ENCODE assay signal across 13 cellular contexts in the genomic region with DNA sequence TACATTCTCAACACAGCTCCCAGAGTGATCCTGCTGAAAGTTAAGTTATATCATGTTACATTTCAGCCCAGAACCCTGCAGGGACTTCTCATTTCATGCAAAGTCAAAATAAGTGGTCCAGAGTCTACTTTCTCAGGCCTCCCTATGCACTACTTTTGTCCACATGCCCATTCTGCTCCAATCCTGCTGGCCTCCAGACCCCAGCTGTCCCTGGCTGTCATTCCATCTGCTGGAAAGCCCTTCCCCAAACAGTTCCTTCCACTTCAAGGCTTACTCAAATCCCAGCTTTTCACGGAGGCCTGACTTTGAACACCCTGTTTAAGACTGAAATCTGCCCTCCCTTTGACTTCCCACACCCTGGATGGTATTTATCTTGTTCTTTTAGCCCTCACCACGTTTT.
DNase-seq lines count a peak whose midpoint lies in the region; ATAC-seq, FAIRE-seq and TF ChIP-seq lines count a peak whose summit lies in the region.
"Had no signal": no experiment of that assay in that cellular context is flagged by ENCODE, and none has a peak within 500 bp of the region (broad histone marks: within the 10 kb centered on the region; RNA-seq: fewer than 3 reads in every experiment).

No MANE protein-coding gene starts in this region.

- H3K4me1 ChIP-seq in ascending aorta (peaks cover 0 to 16% of the 10 kb centered on the region in 2 donors), stomach (peaks cover 41 to 91% (median 57%) of the 10 kb centered on the region in 4 donors), small intestine (ENCODE audit: control insufficient read depth in 2 of 2, insufficient read depth in 1 of 2, low read depth in 1 of 2, low read length in 1 of 2) (no peaks in the 10 kb centered on the region)

- no peak for TF ChIP-seq EP300 in stomach (IDR thresholded peaks at IDR 0.05)

- DNase-seq in DMS 273 (lab: John Stamatoyannopoulos, UW; ENCODE audit: unreplicated experiment) (peak; percentile 31), DMS 273 treated with DMSO at 0.1 percent for 48 hours (lab: John Stamatoyannopoulos, UW) (no peak), ascending aorta (ENCODE audit: low spot score in 2 of 2) (no peak), left kidney (ENCODE audit: low read depth, low spot score) (peak; percentile 23), stomach (no peak), small intestine (no peak)
- no peak for DNase-seq in activated effector memory CD4-positive, alpha-beta T cell treated with Interleukin-2 at 50 U/mL for 16 hours
- DNase-seq: activated CD8-positive, alpha-beta memory T cell treated with anti-CD3 and anti-CD28 coated beads, Interleukin-2, amount 50 U/mL, for 48 hours; activated naive CD8-positive, alpha-beta T cell treated with anti-CD3 and anti-CD28 coated beads for 36 hours; CD4-positive, alpha-beta T cell; NCI-H1092 had no signal

- intact Hi-C loops in ascending aorta (cut with DNase I) (no loop called here), stomach (cut with DNase I; ENCODE audit: low total_unique reads) (no loop called here)

- ATAC-seq in HG02884 (IDR thresholded peaks at IDR 0.05; ENCODE audit: unreplicated experiment): no peak

- peaks cover 4 to 8% of the 10 kb centered on the region in 2 donors for H3K36me3 ChIP-seq in ascending aorta
- peaks cover 2 to 30% (median 13%) of the 10 kb centered on the region in 4 donors for H3K36me3 ChIP-seq in stomach
- no peaks in the 10 kb centered on the region for H3K36me3 ChIP-seq in small intestine (ENCODE audit: control insufficient read depth in 2 of 2, insufficient read depth in 2 of 2, low read length in 2 of 2)

- H3K27me3 ChIP-seq in ascending aorta (no peaks in the 10 kb centered on the region), stomach (no peaks in the 10 kb centered on the region), small intestine (ENCODE audit: control insufficient read depth in 2 of 2, insufficient read depth in 2 of 2, low read length in 2 of 2) (no peaks in the 10 kb centered on the region)
- H3K27me3 ChIP-seq: suprapubic skin had no signal

- H3K9me3 ChIP-seq in ascending aorta (no peaks in the 10 kb centered on the region), stomach (no peaks in the 10 kb centered on the region), small intestine (ENCODE audit: control insufficient read depth, low read depth) (no peaks in the 10 kb centered on the region)
- H3K9me3 ChIP-seq: suprapubic skin had no signal

- WGBS in stomach, 5 donors: 17 to 36% (median 25%) methylated on average over 2 of the region's 2 CpGs
- 35 to 54% (median 40%) methylated on average over 2 of the region's 2 CpGs for WGBS in small intestine, 3 donors

- H3K4me3 ChIP-seq in ascending aorta (no peak overlapping the region), stomach (no peak overlapping the region), small intestine (ENCODE audit: low read depth in 1 of 2, low read length in 2 of 2) (no peak overlapping the region)
- H3K4me3 ChIP-seq: suprapubic skin had no signal

- peak overlapping the region; percentile 24 to 37 for H3K27ac ChIP-seq in ascending aorta
- H3K27ac ChIP-seq in stomach: peak overlapping the region; percentile 38 to 73 (median 62)
- H3K27ac ChIP-seq in small intestine (ENCODE audit: low read depth in 1 of 2, low read length in 1 of 2): no peak overlapping the region

- FAIRE-seq in small intestine (lab: Jason Lieb, UNC): no peak

- TF ChIP-seq CTCF in ascending aorta (IDR thresholded peaks at IDR 0.05): no peak
- no peak for TF ChIP-seq CTCF in stomach (IDR thresholded peaks at IDR 0.05)

- no peak for TF ChIP-seq POLR2A in stomach (IDR thresholded peaks at IDR 0.05)

Comparison
In these comparisons a context has a peak if more than half of its experiments do, and no peak if none do; other contexts are left out.
1. DNase-seq: peak in DMS 273 (single experiment) and left kidney (single experiment); none in DMS 273 treated with DMSO at 0.1 percent for 48 hours (single experiment), ascending aorta (0 of 2), stomach (single experiment), activated effector memory CD4-positive, alpha-beta T cell treated with Interleukin-2 at 50 U/mL for 16 hours (single experiment) and small intestine (single experiment).
2. H3K27ac ChIP-seq: peak in ascending aorta (2 of 2) and stomach (5 of 5); none in small intestine (0 of 2).